In genomic region chr14:94163806-94164205, GRCh38 we compare ENCODE assay signal across 25 cellular contexts. TPM values are rescaled to one million over a fixed set of nuclear protein-coding genes. Genes with fewer than 3 reads are reported as not detected.
DNase-seq lines count a peak whose midpoint lies in the region; ATAC-seq and TF ChIP-seq lines count a peak whose summit lies in the region.
"Had no signal": no experiment of that assay in that cellular context is flagged by ENCODE, and none has a peak within 500 bp of the region (broad histone marks: within the 10 kb centered on the region; RNA-seq: fewer than 3 reads in every experiment).

No MANE protein-coding gene starts in this region.

- ATAC-seq in GM23338 (peak; percentile 51), T-helper 17 cell (peak; percentile 53)
- peak; percentile 50 for ATAC-seq in naive thymus-derived CD4-positive, alpha-beta T cell
- no peak for ATAC-seq in activated CD8-positive, alpha-beta memory T cell treated with anti-CD3 and anti-CD28 coated beads, Interleukin-2, amount 10 ng/mL, durations not matched to agents 7 days and 5 days
- ATAC-seq: heart left ventricle, psoas muscle had no signal

- H3K9me3 Mint-ChIP-seq in GM23338 = no peaks in the 10 kb centered on the region
- no peaks in the 10 kb centered on the region for H3K9me3 Mint-ChIP-seq in naive thymus-derived CD4-positive, alpha-beta T cell
- no peaks in the 10 kb centered on the region for H3K9me3 Mint-ChIP-seq in activated CD8-positive, alpha-beta memory T cell treated with anti-CD3 and anti-CD28 coated beads, Interleukin-2, amount 10 ng/mL, durations not matched to agents 7 days and 5 days (ENCODE audit: low read depth)
- H3K9me3 Mint-ChIP-seq: activated CD8-positive, alpha-beta T cell treated with anti-CD3 and anti-CD28 coated beads for 36 hours; memory B cell; stimulated activated naive CD8-positive, alpha-beta T cell treated with anti-CD3 and anti-CD28 coated beads, Interleukin-15, amount 100 ng/mL, for 72 hours had no signal

- no peak overlapping the region for H3K4me2 ChIP-seq in GM23338

- TF ChIP-seq CTCF in GM23338 (conservative IDR thresholded peaks at IDR 0.05; ENCODE audit: low read depth in 2 of 2) = no peak

- no peaks in the 10 kb centered on the region for H3K79me2 ChIP-seq in GM23338 (replicated peaks; ENCODE audit: insufficient read depth)

- POLR2A ChIA-PET in naive thymus-derived CD4-positive, alpha-beta T cell (lab: Charles Lee) = interaction anchor here (0.6 to 1.3 kb wide), 2 partner anchors 11 to 1059 kb away, joined by 3 to 4 read pairs; no protein-coding TSS in a partner anchor

- no peak overlapping the region; the same call in 1 of the 2 replicates for H2AFZ ChIP-seq in GM23338
- H2AFZ ChIP-seq: GM23248 had no signal

- H3K27ac ChIP-seq in GM23338 (ENCODE audit: low read depth) = no peak overlapping the region
- H3K27ac ChIP-seq in naive thymus-derived CD4-positive, alpha-beta T cell (ENCODE audit: low read depth, low read length) = no peak overlapping the region
- H3K27ac ChIP-seq: brain microvascular endothelial cell, C4-2B, GM23248, heart left ventricle, psoas muscle, tibial artery had no signal

- H3K9me2 ChIP-seq in GM23338 (ENCODE audit: insufficient read depth) = no peaks in the 10 kb centered on the region

- H4K20me1 ChIP-seq in GM23338 (replicated peaks; ENCODE audit: insufficient read depth) = no peaks in the 10 kb centered on the region

- DNase-seq in SIG-M5 treated with dmso at 0.1 percent for 504 hours (lab: John Stamatoyannopoulos, UW; ENCODE audit: unreplicated experiment) = peak; percentile 11
- DNase-seq in SIG-M5 (lab: John Stamatoyannopoulos, UW) = no peak
- DNase-seq in GM23338 (ENCODE audit: low spot score) = peak; percentile 53
- no peak for DNase-seq in T-helper 17 cell
- peak in 1 of 9 donors; percentile 24 for DNase-seq in naive thymus-derived CD4-positive, alpha-beta T cell
- no peak for DNase-seq in SK-N-DZ (ENCODE audit: low spot score)
- no peak for DNase-seq in SKM-1 (lab: John Stamatoyannopoulos, UW; ENCODE audit: unreplicated experiment)
- no peak for DNase-seq in activated CD8-positive, alpha-beta memory T cell treated with anti-CD3 and anti-CD28 coated beads, Interleukin-2, amount 10 ng/mL, durations not matched to agents 7 days and 5 days
- DNase-seq: activated CD4-positive, CD25-positive, alpha-beta regulatory T cell; activated CD8-positive, alpha-beta T cell treated with anti-CD3 and anti-CD28 coated beads for 36 hours; activated gamma-delta T cell treated with Interleukin-2 at 50 U/mL for 16 hours; brain microvascular endothelial cell; GM23248; heart left ventricle; left cardiac atrium; NCI-H1105; NCI-H2029 treated with DMSO at 0.1 percent for 48 hours; NCI-H526; psoas muscle; stimulated activated naive CD8-positive, alpha-beta T cell treated with anti-CD3 and anti-CD28 coated beads, Interleukin-15, amount 100 ng/mL, for 72 hours; T1000; tibial artery had no signal

- intact Hi-C loops in naive thymus-derived CD4-positive, alpha-beta T cell (cut with micrococcal nuclease) = loop anchor here in 1 of 2 donors (1.0 to 2.0 kb wide), 2 partner anchors 9 to 15 kb away; no protein-coding TSS in a partner anchor

- H3K4me3 ChIP-seq in GM23338 = no peak overlapping the region
- H3K4me3 ChIP-seq in naive thymus-derived CD4-positive, alpha-beta T cell (ENCODE audit: low read length) = no peak overlapping the region
- H3K4me3 ChIP-seq: GM23248, heart left ventricle, psoas muscle, tibial artery had no signal

- H3F3A ChIP-seq in GM23338 (replicated peaks; ENCODE audit: low read depth) = no peaks in the 10 kb centered on the region

- H3K4me3 Mint-ChIP-seq in GM23338 = no peak overlapping the region
- H3K4me3 Mint-ChIP-seq in T-helper 17 cell = peak overlapping the region; percentile 41
- no peak overlapping the region for H3K4me3 Mint-ChIP-seq in naive thymus-derived CD4-positive, alpha-beta T cell
- H3K4me3 Mint-ChIP-seq in activated CD8-positive, alpha-beta memory T cell treated with anti-CD3 and anti-CD28 coated beads, Interleukin-2, amount 10 ng/mL, durations not matched to agents 7 days and 5 days = no peak overlapping the region
- H3K4me3 Mint-ChIP-seq: activated CD8-positive, alpha-beta T cell treated with anti-CD3 and anti-CD28 coated beads for 36 hours; memory B cell; stimulated activated naive CD8-positive, alpha-beta T cell treated with anti-CD3 and anti-CD28 coated beads, Interleukin-15, amount 100 ng/mL, for 72 hours had no signal

- H3K36me3 Mint-ChIP-seq in GM23338 (ENCODE audit: low read depth) (no peaks in the 10 kb centered on the region), T-helper 17 cell (ENCODE audit: low read depth) (peaks cover 3% of the 10 kb centered on the region)
- no peaks in the 10 kb centered on the region for H3K36me3 Mint-ChIP-seq in naive thymus-derived CD4-positive, alpha-beta T cell
- no peaks in the 10 kb centered on the region for H3K36me3 Mint-ChIP-seq in activated CD8-positive, alpha-beta memory T cell treated with anti-CD3 and anti-CD28 coated beads, Interleukin-2, amount 10 ng/mL, durations not matched to agents 7 days and 5 days
- H3K36me3 Mint-ChIP-seq: memory B cell had no signal

- CTCF ChIA-PET in naive thymus-derived CD4-positive, alpha-beta T cell (lab: Charles Lee) = interaction anchor here (1.2 to 1.5 kb wide), 3 partner anchors 17 to 27 kb away, joined by 3 to 8 read pairs (median 4); no protein-coding TSS in a partner anchor
- CTCF ChIA-PET in activated CD8-positive, alpha-beta memory T cell treated with anti-CD3 and anti-CD28 coated beads, Interleukin-2, amount 10 ng/mL, durations not matched to agents 7 days and 5 days (lab: Charles Lee) = interaction anchor here (1.4 to 2.8 kb wide), 2 partner anchors 17 to 27 kb away, joined by 4 to 9 read pairs; no protein-coding TSS in a partner anchor

- H3K4me1 Mint-ChIP-seq in GM23338 (peaks cover 25% of the 10 kb centered on the region), T-helper 17 cell (peaks cover 41% of the 10 kb centered on the region)
- peaks cover 14 to 56% (median 45%) of the 10 kb centered on the region in 7 donors for H3K4me1 Mint-ChIP-seq in naive thymus-derived CD4-positive, alpha-beta T cell
- H3K4me1 Mint-ChIP-seq in activated CD8-positive, alpha-beta memory T cell treated with anti-CD3 and anti-CD28 coated beads, Interleukin-2, amount 10 ng/mL, durations not matched to agents 7 days and 5 days = peaks cover 16% of the 10 kb centered on the region
- H3K4me1 Mint-ChIP-seq: memory B cell had no signal

- peaks cover 11% of the 10 kb centered on the region for H3K27me3 ChIP-seq in GM23338 (ENCODE audit: insufficient read depth)
- no peaks in the 10 kb centered on the region for H3K27me3 ChIP-seq in naive thymus-derived CD4-positive, alpha-beta T cell (ENCODE audit: control insufficient read depth in 2 of 2, insufficient read depth in 2 of 2, low read length in 2 of 2)

- H3K27ac Mint-ChIP-seq in GM23338 (no peak overlapping the region), T-helper 17 cell (peak overlapping the region; percentile 91)
- peak overlapping the region in 4 of 9 donors; percentile 11 to 83 (median 43) for H3K27ac Mint-ChIP-seq in naive thymus-derived CD4-positive, alpha-beta T cell
- no peak overlapping the region for H3K27ac Mint-ChIP-seq in activated CD8-positive, alpha-beta memory T cell treated with anti-CD3 and anti-CD28 coated beads, Interleukin-2, amount 10 ng/mL, durations not matched to agents 7 days and 5 days
- H3K27ac Mint-ChIP-seq: activated CD8-positive, alpha-beta T cell treated with anti-CD3 and anti-CD28 coated beads for 36 hours; memory B cell; stimulated activated naive CD8-positive, alpha-beta T cell treated with anti-CD3 and anti-CD28 coated beads, Interleukin-15, amount 100 ng/mL, for 72 hours had no signal

- no peaks in the 10 kb centered on the region for H3K36me3 ChIP-seq in GM23338 (ENCODE audit: insufficient read depth)
- H3K36me3 ChIP-seq in naive thymus-derived CD4-positive, alpha-beta T cell (ENCODE audit: control insufficient read depth in 2 of 3, insufficient read depth in 3 of 3, low read length in 3 of 3) = no peaks in the 10 kb centered on the region
- H3K36me3 ChIP-seq: brain microvascular endothelial cell, heart left ventricle, tibial artery had no signal

- no peaks in the 10 kb centered on the region for H3K9me3 ChIP-seq in T-helper 17 cell (ENCODE audit: control insufficient read depth, low read length, poor library complexity, severe bottlenecking)
- H3K9me3 ChIP-seq in naive thymus-derived CD4-positive, alpha-beta T cell (ENCODE audit: control insufficient read depth in 2 of 3, low read length in 3 of 3) = no peaks in the 10 kb centered on the region
- H3K9me3 ChIP-seq: heart left ventricle, psoas muscle, tibial artery had no signal

- H3K4me1 ChIP-seq in GM23338 (ENCODE audit: insufficient read depth) = peaks cover 17% of the 10 kb centered on the region
- peaks cover under 1 to 32% of the 10 kb centered on the region in 2 donors for H3K4me1 ChIP-seq in naive thymus-derived CD4-positive, alpha-beta T cell (ENCODE audit: control insufficient read depth in 2 of 2, insufficient read depth in 2 of 2, low read length in 2 of 2)
- H3K4me1 ChIP-seq: psoas muscle had no signal

- peaks cover 12% of the 10 kb centered on the region for H3K27me3 Mint-ChIP-seq in GM23338 (ENCODE audit: insufficient read depth, low read depth, poor library complexity)
- no peaks in the 10 kb centered on the region for H3K27me3 Mint-ChIP-seq in T-helper 17 cell
- H3K27me3 Mint-ChIP-seq in naive thymus-derived CD4-positive, alpha-beta T cell = no peaks in the 10 kb centered on the region
- H3K27me3 Mint-ChIP-seq in activated CD8-positive, alpha-beta memory T cell treated with anti-CD3 and anti-CD28 coated beads, Interleukin-2, amount 10 ng/mL, durations not matched to agents 7 days and 5 days = no peaks in the 10 kb centered on the region
- H3K27me3 Mint-ChIP-seq: activated CD8-positive, alpha-beta T cell treated with anti-CD3 and anti-CD28 coated beads for 36 hours; stimulated activated naive CD8-positive, alpha-beta T cell treated with anti-CD3 and anti-CD28 coated beads, Interleukin-15, amount 100 ng/mL, for 72 hours had no signal

RNA-seq across cellular contexts. Expression of gene PPP4R4, which starts 10.3 kb away (rescaled TPM):
- 11.1 and 20.9 TPM in 2 replicates for total RNA-seq in GM23338 (2014; rRNA removed; shearing (Covaris generic))
- 2.5 and 3.0 TPM in 2 replicates for polyA plus RNA-seq in GM23338 (2016; fragmentation: Nextera tagmentation; extraction: Ambion mirVana)
- 1 to 10 TPM; 2.6 to 6.7 TPM for total RNA-seq in T-helper 17 cell
- 1 to 10 TPM in 4 of 5 experiments, under 1 TPM in 1; 0.44 to 2.4 (median 1.7) TPM for total RNA-seq in naive thymus-derived CD4-positive, alpha-beta T cell
- polyA plus RNA-seq in naive thymus-derived CD4-positive, alpha-beta T cell = under 1 TPM; 0.06 to 0.19 TPM
- polyA plus RNA-seq in SK-N-DZ (2014; cell fraction: cytosol; rRNA removed) = 2.7 and 10.5 TPM in 2 replicates
- 5.9 and 8.7 TPM in 2 replicates for polyA plus RNA-seq in SK-N-DZ (2014; cell fraction: nucleus; rRNA removed)
- total RNA-seq in activated CD8-positive, alpha-beta memory T cell treated with anti-CD3 and anti-CD28 coated beads, Interleukin-2, amount 10 ng/mL, durations not matched to agents 7 days and 5 days = under 1 TPM; 0.64 to 0.68 TPM

RNA-seq across cellular contexts. Expression of gene IFI27L2, which starts 34.4 kb away (rescaled TPM):
- total RNA-seq in GM23338 (2014; rRNA removed; shearing (Covaris generic)) = 16.8 and 23.4 TPM in 2 replicates
- 38.5 and 49.9 TPM in 2 replicates for polyA plus RNA-seq in GM23338 (2016; fragmentation: Nextera tagmentation; extraction: Ambion mirVana)
- 10 to 100 TPM; 21.5 to 25.8 TPM for total RNA-seq in T-helper 17 cell
- total RNA-seq in naive thymus-derived CD4-positive, alpha-beta T cell = 10 to 100 TPM; 17.2 to 65.8 (median 26.5) TPM
- 10 to 100 TPM; 34.0 to 47.6 TPM for polyA plus RNA-seq in naive thymus-derived CD4-positive, alpha-beta T cell
- 11.7 and 29.6 TPM in 2 replicates for polyA plus RNA-seq in SK-N-DZ (2014; cell fraction: cytosol; rRNA removed)
- 11.0 and 13.2 TPM in 2 replicates for polyA plus RNA-seq in SK-N-DZ (2014; cell fraction: nucleus; rRNA removed)
- total RNA-seq in activated CD8-positive, alpha-beta memory T cell treated with anti-CD3 and anti-CD28 coated beads, Interleukin-2, amount 10 ng/mL, durations not matched to agents 7 days and 5 days = 100 to 1,000 TPM in 1 of 2 experiments, 10 to 100 TPM in 1; 95.5 to 112 TPM

RNA-seq across cellular contexts. Expression of gene IFI27, which starts 53.3 kb away (rescaled TPM):
- 0.23 and 0.49 TPM in 2 replicates for total RNA-seq in GM23338 (2014; rRNA removed; shearing (Covaris generic))
- 1.2 and 1.6 TPM in 2 replicates for polyA plus RNA-seq in GM23338 (2016; fragmentation: Nextera tagmentation; extraction: Ambion mirVana)
- total RNA-seq in T-helper 17 cell = 1 to 10 TPM in 1 of 2 donors, under 1 TPM in 1; 0.63 to 1.0 TPM
- total RNA-seq in naive thymus-derived CD4-positive, alpha-beta T cell = 100 to 1,000 TPM in 1 of 5 experiments, 1 to 10 TPM in 1, under 1 TPM in 1, not detected in 2; 1.00 to 221 (median 2.9) TPM
- under 1 TPM in 1 of 2 donors, not detected in 1; 0.74 TPM for polyA plus RNA-seq in naive thymus-derived CD4-positive, alpha-beta T cell
- not detected in 2 replicates for polyA plus RNA-seq in SK-N-DZ (2014; cell fraction: cytosol; rRNA removed)
- polyA plus RNA-seq in SK-N-DZ (2014; cell fraction: nucleus; rRNA removed) = 2.1 and 3.0 TPM in 2 replicates
- total RNA-seq in activated CD8-positive, alpha-beta memory T cell treated with anti-CD3 and anti-CD28 coated beads, Interleukin-2, amount 10 ng/mL, durations not matched to agents 7 days and 5 days = 100 to 1,000 TPM in 1 of 2 experiments, 10 to 100 TPM in 1; 81.5 to 325 TPM
- total RNA-seq: epithelial cell of proximal tubule, GM23248 had no signal
- polyA plus RNA-seq: GM23248 had no signal

Comparison
In these comparisons a context has a peak if more than half of its experiments do, and no peak if none do; other contexts are left out.
1. DNase-seq: peak in SIG-M5 treated with dmso at 0.1 percent for 504 hours (single experiment) and GM23338 (single experiment); none in SIG-M5 (single experiment), T-helper 17 cell (0 of 3), SK-N-DZ (single experiment), SKM-1 (single experiment) and activated CD8-positive, alpha-beta memory T cell treated with anti-CD3 and anti-CD28 coated beads, Interleukin-2, amount 10 ng/mL, durations not matched to agents 7 days and 5 days (single experiment).